1 cellular context compared by ENCODE assay signal in the genomic region with DNA sequence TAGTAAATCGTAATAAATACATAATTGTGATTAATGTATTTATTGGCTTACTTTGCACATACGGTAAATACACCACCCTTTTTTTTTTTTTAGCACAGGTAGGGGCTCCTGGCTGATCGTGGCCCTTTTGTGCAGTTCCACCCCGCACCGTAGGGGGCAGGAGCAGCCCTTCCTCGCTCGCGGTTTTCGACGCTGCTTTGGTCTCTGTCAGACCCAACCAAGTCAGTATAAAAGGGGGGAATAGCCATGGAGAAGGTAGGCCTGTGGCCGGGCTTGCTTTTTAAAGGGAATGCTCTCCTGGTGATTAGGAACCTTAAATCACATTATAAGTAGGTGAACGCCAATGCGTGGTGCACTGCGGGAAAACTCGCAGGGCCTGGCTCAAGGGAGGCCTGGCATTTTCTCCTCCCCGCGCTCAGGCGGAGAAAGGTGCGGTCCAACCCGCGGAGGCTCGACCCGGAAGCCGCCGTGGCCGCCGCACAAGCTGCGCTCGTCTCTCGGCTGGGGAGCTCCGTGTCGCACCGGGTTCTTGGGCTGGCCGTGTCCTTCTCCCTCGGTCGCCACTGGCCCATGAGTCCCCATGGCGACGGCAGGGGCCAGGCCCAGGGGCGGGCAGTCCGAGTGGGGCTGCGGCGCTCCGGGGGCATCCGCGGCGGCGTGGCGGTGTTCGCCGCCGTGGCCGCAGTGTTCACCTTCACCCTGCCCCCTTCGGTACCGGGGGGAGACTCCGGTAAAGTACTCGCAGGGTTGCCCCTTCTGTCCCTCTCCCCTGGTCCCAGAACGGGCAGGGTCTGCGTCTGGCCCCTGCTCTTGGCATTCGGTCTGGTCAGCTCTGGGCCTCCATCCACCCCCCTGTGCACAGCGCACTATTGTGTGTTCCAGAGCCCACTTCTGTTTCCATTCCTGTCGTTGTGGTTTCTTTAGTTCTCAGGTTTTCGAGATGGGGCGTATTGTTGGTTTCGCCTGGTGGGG.
TF ChIP-seq lines count a peak whose summit lies in the region.

A gene (plus strand): TSS at position 454 of the 972 bp plus-strand sequence. CDS start 117 bp downstream, at position 571.

TF ChIP-seq in HCT116, 20 proteins besides CTCF, POLR2A, EP300 and RAD21 (continued from another document):
- TF ChIP-seq, protein P1, sequence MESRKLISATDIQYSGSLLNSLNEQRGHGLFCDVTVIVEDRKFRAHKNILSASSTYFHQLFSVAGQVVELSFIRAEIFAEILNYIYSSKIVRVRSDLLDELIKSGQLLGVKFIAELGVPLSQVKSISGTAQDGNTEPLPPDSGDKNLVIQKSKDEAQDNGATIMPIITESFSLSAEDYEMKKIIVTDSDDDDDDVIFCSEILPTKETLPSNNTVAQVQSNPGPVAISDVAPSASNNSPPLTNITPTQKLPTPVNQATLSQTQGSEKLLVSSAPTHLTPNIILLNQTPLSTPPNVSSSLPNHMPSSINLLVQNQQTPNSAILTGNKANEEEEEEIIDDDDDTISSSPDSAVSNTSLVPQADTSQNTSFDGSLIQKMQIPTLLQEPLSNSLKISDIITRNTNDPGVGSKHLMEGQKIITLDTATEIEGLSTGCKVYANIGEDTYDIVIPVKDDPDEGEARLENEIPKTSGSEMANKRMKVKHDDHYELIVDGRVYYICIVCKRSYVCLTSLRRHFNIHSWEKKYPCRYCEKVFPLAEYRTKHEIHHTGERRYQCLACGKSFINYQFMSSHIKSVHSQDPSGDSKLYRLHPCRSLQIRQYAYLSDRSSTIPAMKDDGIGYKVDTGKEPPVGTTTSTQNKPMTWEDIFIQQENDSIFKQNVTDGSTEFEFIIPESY (IDR thresholded peaks at IDR 0.05; ENCODE audit: extremely low read depth, insufficient replicate concordance, low read length), result no peak
- TF ChIP-seq, protein P2, sequence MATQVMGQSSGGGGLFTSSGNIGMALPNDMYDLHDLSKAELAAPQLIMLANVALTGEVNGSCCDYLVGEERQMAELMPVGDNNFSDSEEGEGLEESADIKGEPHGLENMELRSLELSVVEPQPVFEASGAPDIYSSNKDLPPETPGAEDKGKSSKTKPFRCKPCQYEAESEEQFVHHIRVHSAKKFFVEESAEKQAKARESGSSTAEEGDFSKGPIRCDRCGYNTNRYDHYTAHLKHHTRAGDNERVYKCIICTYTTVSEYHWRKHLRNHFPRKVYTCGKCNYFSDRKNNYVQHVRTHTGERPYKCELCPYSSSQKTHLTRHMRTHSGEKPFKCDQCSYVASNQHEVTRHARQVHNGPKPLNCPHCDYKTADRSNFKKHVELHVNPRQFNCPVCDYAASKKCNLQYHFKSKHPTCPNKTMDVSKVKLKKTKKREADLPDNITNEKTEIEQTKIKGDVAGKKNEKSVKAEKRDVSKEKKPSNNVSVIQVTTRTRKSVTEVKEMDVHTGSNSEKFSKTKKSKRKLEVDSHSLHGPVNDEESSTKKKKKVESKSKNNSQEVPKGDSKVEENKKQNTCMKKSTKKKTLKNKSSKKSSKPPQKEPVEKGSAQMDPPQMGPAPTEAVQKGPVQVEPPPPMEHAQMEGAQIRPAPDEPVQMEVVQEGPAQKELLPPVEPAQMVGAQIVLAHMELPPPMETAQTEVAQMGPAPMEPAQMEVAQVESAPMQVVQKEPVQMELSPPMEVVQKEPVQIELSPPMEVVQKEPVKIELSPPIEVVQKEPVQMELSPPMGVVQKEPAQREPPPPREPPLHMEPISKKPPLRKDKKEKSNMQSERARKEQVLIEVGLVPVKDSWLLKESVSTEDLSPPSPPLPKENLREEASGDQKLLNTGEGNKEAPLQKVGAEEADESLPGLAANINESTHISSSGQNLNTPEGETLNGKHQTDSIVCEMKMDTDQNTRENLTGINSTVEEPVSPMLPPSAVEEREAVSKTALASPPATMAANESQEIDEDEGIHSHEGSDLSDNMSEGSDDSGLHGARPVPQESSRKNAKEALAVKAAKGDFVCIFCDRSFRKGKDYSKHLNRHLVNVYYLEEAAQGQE (IDR thresholded peaks at IDR 0.05; ENCODE audit: low read depth), result no peak
- TF ChIP-seq CBX3 (IDR thresholded peaks at IDR 0.05; ENCODE audit: low read depth) (no peak), TCF7L2 (IDR thresholded peaks at IDR 0.05; ENCODE audit: borderline replicate concordance, extremely low read depth, insufficient read depth, insufficient read length) (peak; percentile 83), SRF (IDR thresholded peaks at IDR 0.05; ENCODE audit: low read depth) (no peak), POLR2AphosphoS5 (IDR thresholded peaks at IDR 0.05; ENCODE audit: low read depth, low read length) (peak; percentile 86), ZFX (IDR thresholded peaks at IDR 0.05) (peak; percentile 58), YY1 (IDR thresholded peaks at IDR 0.05; ENCODE audit: extremely low read depth, insufficient replicate concordance, low read depth, low read length) (no peak)
- TF ChIP-seq, protein P3, sequence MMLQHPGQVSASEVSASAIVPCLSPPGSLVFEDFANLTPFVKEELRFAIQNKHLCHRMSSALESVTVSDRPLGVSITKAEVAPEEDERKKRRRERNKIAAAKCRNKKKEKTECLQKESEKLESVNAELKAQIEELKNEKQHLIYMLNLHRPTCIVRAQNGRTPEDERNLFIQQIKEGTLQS (IDR thresholded peaks at IDR 0.05), result no peak
- TF ChIP-seq, protein P4, sequence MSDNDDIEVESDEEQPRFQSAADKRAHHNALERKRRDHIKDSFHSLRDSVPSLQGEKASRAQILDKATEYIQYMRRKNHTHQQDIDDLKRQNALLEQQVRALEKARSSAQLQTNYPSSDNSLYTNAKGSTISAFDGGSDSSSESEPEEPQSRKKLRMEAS (IDR thresholded peaks at IDR 0.05), result peak; percentile 34
TF ChIP-seq in HCT116: peak in this region for 8.
